ENCODE assay signal across 3 cellular contexts in the genomic region with DNA sequence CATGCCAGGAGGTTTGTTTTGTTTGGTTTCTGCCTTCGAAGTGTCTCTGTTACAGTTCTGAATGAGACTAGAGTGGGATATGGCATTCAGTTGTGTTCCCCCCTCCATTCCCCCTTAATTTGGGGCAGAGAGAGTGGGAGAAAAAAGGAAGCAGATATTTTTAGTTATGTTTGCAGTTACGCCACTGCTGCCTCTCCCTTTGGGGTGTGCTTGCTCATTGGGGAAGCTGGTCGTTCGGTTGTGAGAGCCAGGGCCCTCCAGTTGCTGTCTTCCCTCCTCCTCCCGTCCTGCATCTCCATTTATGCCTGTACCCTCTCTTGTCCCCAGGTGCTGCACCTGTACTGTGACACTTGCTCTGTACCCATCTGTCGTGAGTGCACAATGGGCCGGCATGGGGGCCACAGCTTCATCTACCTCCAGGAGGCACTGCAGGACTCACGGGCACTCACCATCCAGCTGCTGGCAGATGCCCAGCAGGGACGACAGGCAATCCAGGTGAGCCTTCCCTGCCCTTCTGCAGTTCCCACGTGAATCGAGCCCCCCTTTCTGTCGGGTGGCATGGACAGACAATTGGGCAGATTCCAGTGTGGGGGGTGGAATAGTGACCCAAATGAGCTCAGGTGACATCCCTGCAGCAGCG.
TF ChIP-seq lines count a peak whose summit lies in the region.

No MANE protein-coding gene starts in this region.

TF ChIP-seq in A549, 52 proteins besides CTCF, POLR2A, EP300 and RAD21:
- TF ChIP-seq KDM5A (IDR thresholded peaks at IDR 0.05), result no peak
- no peak for TF ChIP-seq HEYL (CRISPR knock-in tag; IDR thresholded peaks at IDR 0.05)
- TF ChIP-seq PHF8 (IDR thresholded peaks at IDR 0.05; ENCODE audit: borderline replicate concordance, low read depth), result no peak
- TF ChIP-seq, protein P1, sequence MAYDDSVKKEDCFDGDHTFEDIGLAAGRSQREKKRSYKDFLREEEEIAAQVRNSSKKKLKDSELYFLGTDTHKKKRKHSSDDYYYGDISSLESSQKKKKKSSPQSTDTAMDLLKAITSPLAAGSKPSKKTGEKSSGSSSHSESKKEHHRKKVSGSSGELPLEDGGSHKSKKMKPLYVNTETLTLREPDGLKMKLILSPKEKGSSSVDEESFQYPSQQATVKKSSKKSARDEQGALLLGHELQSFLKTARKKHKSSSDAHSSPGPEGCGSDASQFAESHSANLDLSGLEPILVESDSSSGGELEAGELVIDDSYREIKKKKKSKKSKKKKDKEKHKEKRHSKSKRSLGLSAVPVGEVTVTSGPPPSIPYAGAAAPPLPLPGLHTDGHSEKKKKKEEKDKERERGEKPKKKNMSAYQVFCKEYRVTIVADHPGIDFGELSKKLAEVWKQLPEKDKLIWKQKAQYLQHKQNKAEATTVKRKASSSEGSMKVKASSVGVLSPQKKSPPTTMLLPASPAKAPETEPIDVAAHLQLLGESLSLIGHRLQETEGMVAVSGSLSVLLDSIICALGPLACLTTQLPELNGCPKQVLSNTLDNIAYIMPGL (CRISPR knock-in tag; IDR thresholded peaks at IDR 0.05; ENCODE audit: borderline replicate concordance), result no peak
- TF ChIP-seq HDAC2 (IDR thresholded peaks at IDR 0.05), result no peak
- TF ChIP-seq HOXA7 (CRISPR knock-in tag; IDR thresholded peaks at IDR 0.05), result no peak
- no peak for TF ChIP-seq FOSL2 (IDR thresholded peaks at IDR 0.05)
- TF ChIP-seq FOSL2 (CRISPR knock-in tag; IDR thresholded peaks at IDR 0.05), result no peak
- TF ChIP-seq NFE2L2 (conservative IDR thresholded peaks at IDR 0.05; ENCODE audit: low read length), result no peak

TF ChIP-seq in Ishikawa, 13 proteins besides CTCF, POLR2A, EP300 and RAD21:
- TF ChIP-seq NFIC (IDR thresholded peaks at IDR 0.05) (no peak), TAF1 (IDR thresholded peaks at IDR 0.05; ENCODE audit: low read depth) (no peak)
- TF ChIP-seq, protein P2, sequence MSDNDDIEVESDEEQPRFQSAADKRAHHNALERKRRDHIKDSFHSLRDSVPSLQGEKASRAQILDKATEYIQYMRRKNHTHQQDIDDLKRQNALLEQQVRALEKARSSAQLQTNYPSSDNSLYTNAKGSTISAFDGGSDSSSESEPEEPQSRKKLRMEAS (IDR thresholded peaks at IDR 0.05), result no peak
- TF ChIP-seq, protein P3, sequence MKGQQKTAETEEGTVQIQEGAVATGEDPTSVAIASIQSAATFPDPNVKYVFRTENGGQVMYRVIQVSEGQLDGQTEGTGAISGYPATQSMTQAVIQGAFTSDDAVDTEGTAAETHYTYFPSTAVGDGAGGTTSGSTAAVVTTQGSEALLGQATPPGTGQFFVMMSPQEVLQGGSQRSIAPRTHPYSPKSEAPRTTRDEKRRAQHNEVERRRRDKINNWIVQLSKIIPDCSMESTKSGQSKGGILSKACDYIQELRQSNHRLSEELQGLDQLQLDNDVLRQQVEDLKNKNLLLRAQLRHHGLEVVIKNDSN (IDR thresholded peaks at IDR 0.05), result no peak

TF ChIP-seq in SK-N-SH, 30 proteins besides CTCF, POLR2A, EP300 and RAD21:
- TF ChIP-seq SMC3 (IDR thresholded peaks at IDR 0.05; ENCODE audit: low read depth, low read length) (no peak), TCF12 (IDR thresholded peaks at IDR 0.05) (no peak), MEF2A (IDR thresholded peaks at IDR 0.05; ENCODE audit: borderline replicate concordance, low read depth) (no peak), YY1 (IDR thresholded peaks at IDR 0.05; ENCODE audit: low read depth) (no peak), GATA2 (CRISPR knock-in tag; IDR thresholded peaks at IDR 0.05) (no peak), NFIC (IDR thresholded peaks at IDR 0.05; ENCODE audit: borderline replicate concordance) (no peak), TEAD4 (IDR thresholded peaks at IDR 0.05; ENCODE audit: borderline replicate concordance, insufficient read depth) (no peak), ELF1 (IDR thresholded peaks at IDR 0.05) (no peak), FOXJ3 (CRISPR knock-in tag; IDR thresholded peaks at IDR 0.05) (no peak)
- TF ChIP-seq, protein P4, sequence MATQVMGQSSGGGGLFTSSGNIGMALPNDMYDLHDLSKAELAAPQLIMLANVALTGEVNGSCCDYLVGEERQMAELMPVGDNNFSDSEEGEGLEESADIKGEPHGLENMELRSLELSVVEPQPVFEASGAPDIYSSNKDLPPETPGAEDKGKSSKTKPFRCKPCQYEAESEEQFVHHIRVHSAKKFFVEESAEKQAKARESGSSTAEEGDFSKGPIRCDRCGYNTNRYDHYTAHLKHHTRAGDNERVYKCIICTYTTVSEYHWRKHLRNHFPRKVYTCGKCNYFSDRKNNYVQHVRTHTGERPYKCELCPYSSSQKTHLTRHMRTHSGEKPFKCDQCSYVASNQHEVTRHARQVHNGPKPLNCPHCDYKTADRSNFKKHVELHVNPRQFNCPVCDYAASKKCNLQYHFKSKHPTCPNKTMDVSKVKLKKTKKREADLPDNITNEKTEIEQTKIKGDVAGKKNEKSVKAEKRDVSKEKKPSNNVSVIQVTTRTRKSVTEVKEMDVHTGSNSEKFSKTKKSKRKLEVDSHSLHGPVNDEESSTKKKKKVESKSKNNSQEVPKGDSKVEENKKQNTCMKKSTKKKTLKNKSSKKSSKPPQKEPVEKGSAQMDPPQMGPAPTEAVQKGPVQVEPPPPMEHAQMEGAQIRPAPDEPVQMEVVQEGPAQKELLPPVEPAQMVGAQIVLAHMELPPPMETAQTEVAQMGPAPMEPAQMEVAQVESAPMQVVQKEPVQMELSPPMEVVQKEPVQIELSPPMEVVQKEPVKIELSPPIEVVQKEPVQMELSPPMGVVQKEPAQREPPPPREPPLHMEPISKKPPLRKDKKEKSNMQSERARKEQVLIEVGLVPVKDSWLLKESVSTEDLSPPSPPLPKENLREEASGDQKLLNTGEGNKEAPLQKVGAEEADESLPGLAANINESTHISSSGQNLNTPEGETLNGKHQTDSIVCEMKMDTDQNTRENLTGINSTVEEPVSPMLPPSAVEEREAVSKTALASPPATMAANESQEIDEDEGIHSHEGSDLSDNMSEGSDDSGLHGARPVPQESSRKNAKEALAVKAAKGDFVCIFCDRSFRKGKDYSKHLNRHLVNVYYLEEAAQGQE (IDR thresholded peaks at IDR 0.05; ENCODE audit: low read depth, low read length), result no peak
- TF ChIP-seq, protein P5, sequence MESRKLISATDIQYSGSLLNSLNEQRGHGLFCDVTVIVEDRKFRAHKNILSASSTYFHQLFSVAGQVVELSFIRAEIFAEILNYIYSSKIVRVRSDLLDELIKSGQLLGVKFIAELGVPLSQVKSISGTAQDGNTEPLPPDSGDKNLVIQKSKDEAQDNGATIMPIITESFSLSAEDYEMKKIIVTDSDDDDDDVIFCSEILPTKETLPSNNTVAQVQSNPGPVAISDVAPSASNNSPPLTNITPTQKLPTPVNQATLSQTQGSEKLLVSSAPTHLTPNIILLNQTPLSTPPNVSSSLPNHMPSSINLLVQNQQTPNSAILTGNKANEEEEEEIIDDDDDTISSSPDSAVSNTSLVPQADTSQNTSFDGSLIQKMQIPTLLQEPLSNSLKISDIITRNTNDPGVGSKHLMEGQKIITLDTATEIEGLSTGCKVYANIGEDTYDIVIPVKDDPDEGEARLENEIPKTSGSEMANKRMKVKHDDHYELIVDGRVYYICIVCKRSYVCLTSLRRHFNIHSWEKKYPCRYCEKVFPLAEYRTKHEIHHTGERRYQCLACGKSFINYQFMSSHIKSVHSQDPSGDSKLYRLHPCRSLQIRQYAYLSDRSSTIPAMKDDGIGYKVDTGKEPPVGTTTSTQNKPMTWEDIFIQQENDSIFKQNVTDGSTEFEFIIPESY (IDR thresholded peaks at IDR 0.05; ENCODE audit: borderline replicate concordance, low read depth), result no peak
